ENCODE assay signal across 8 cellular contexts in genomic region chr12:27940756-27941402, GRCh38. TPM values are rescaled to one million over a fixed set of nuclear protein-coding genes. Genes with fewer than 3 reads are reported as not detected.
DNase-seq lines count a peak whose midpoint lies in the region; ATAC-seq and TF ChIP-seq lines count a peak whose summit lies in the region.

No MANE protein-coding gene starts in this region.

- no peaks in the 10 kb centered on the region for H3F3A ChIP-seq in neural cell (ENCODE audit: insufficient read depth, low read length, poor library complexity, severe bottlenecking)

- peak; percentile 74 for TF ChIP-seq CTCF in neural cell (IDR thresholded peaks at IDR 0.05; ENCODE audit: poor library complexity, severe bottlenecking)
- peak in 5 of 7 experiments; percentile 70 to 83 (median 75) for TF ChIP-seq CTCF in stomach (IDR thresholded peaks at IDR 0.05)

- ATAC-seq in GM21526 (IDR thresholded peaks at IDR 0.05; ENCODE audit: low FRiP score, unreplicated experiment): peak; percentile 85

- WGBS in stomach, 5 donors: 31 to 39% (median 34%) methylated on average over 4 of the region's 4 CpGs

- no peaks in the 10 kb centered on the region for H3K9me2 ChIP-seq in neural cell (ENCODE audit: insufficient read depth, low read length)

- TF ChIP-seq RAD21 in neural cell (conservative IDR thresholded peaks at IDR 0.05): peak; percentile 63

- no peak for TF ChIP-seq POLR2A in stomach (IDR thresholded peaks at IDR 0.05)

- H3K27ac ChIP-seq in neural cell (ENCODE audit: low read length): no peak overlapping the region
- no peak overlapping the region for H3K27ac ChIP-seq in stomach

- no peaks in the 10 kb centered on the region for H3K4me1 ChIP-seq in stomach

- H4K20me1 ChIP-seq in neural cell (ENCODE audit: insufficient read depth): no peaks in the 10 kb centered on the region

- H3K9me3 ChIP-seq in neural cell (ENCODE audit: low read length): no peaks in the 10 kb centered on the region
- no peaks in the 10 kb centered on the region for H3K9me3 ChIP-seq in stomach

- no peak overlapping the region for H2AFZ ChIP-seq in neural cell (ENCODE audit: low read depth, low read length)

- TF ChIP-seq EP300 in neural cell (conservative IDR thresholded peaks at IDR 0.05; ENCODE audit: poor library complexity, severe bottlenecking): no peak
- TF ChIP-seq EP300 in stomach (IDR thresholded peaks at IDR 0.05): no peak

- H3K36me3 ChIP-seq in neural cell (ENCODE audit: insufficient read depth, low read length): no peaks in the 10 kb centered on the region
- H3K36me3 ChIP-seq in stomach: no peaks in the 10 kb centered on the region

- H3K27me3 ChIP-seq in neural cell (ENCODE audit: insufficient read depth, low read depth, low read length): no peaks in the 10 kb centered on the region
- no peaks in the 10 kb centered on the region for H3K27me3 ChIP-seq in stomach

- DNase-seq in DMS 273 treated with DMSO at 0.1 percent for 48 hours (lab: John Stamatoyannopoulos, UW): peak; percentile 15
- DNase-seq in HuH-7 (ENCODE audit: low spot score): peak; percentile 73
- peak; percentile 8 for DNase-seq in OCI-M2 (lab: John Stamatoyannopoulos, UW; ENCODE audit: unreplicated experiment)
- peak; percentile 62 for DNase-seq in activated T-cell treated with anti-CD3 and anti-CD28 coated beads for 48 hours (ENCODE audit: low read depth)
- DNase-seq in fibroblast of gingiva (ENCODE audit: low read depth): peak; percentile 58
- peak; percentile 78 for DNase-seq in stomach

- H3K4me3 ChIP-seq in neural cell (ENCODE audit: low read length) (no peak overlapping the region), stomach (no peak overlapping the region)

- intact Hi-C loops in stomach (cut with DNase I; ENCODE audit: low total_unique reads): no loop called here

- H3K4me2 ChIP-seq in neural cell (ENCODE audit: low read length): no peak overlapping the region

- no peaks in the 10 kb centered on the region for H3K79me2 ChIP-seq in neural cell (replicated peaks; ENCODE audit: insufficient read depth, low read length)

- H3K9ac ChIP-seq in neural cell (ENCODE audit: low read length): no peak overlapping the region

TF ChIP-seq in neural cell, 6 proteins besides CTCF, POLR2A, EP300 and RAD21:
- no peak for TF ChIP-seq EZH2 (IDR thresholded peaks at IDR 0.05; ENCODE audit: borderline replicate concordance, insufficient read depth, low read length, poor library complexity, severe bottlenecking)
- peak; percentile 77 for TF ChIP-seq SMC3 (conservative IDR thresholded peaks at IDR 0.05; ENCODE audit: poor library complexity)
- TF ChIP-seq TAF1 (IDR thresholded peaks at IDR 0.05; ENCODE audit: low read depth): no peak
- TF ChIP-seq MXI1 (conservative IDR thresholded peaks at IDR 0.05; ENCODE audit: poor library complexity, severe bottlenecking): no peak

RNA-seq across cellular contexts. Expression of gene PTHLH, which starts 31.7 kb away (rescaled TPM):
- polyA plus RNA-seq in neural cell (0.22 and 1.4 TPM in 2 replicates), stomach (1 to 10 TPM in 2 of 3 donors, under 1 TPM in 1; 0.75 to 1.9 (median 1.5) TPM)
- polyA minus RNA-seq in neural cell: 0.73 and 1.2 TPM in 2 replicates
- total RNA-seq in stomach: 1 to 10 TPM in 2 of 5 donors, under 1 TPM in 1, not detected in 2; 0.58 to 4.8 (median 2.8) TPM

Comparison
In these comparisons a context has a peak if more than half of its experiments do, and no peak if none do; other contexts are left out.
1. DNase-seq: peak in every context shown above with its lines; median percentile 78 in stomach; 73 in HuH-7; 62 in activated T-cell treated with anti-CD3 and anti-CD28 coated beads for 48 hours; 58 in fibroblast of gingiva; 15 in DMS 273 treated with DMSO at 0.1 percent for 48 hours; 8 in OCI-M2.